Comparison of ENCODE assay signal across 1 cellular context in genomic region chr22:23433127-23434005, GRCh38.
TF ChIP-seq lines count a peak whose summit lies in the region.

No MANE protein-coding gene starts in this region.

TF ChIP-seq in HepG2, 621 proteins besides CTCF, POLR2A, EP300 and RAD21 (continued from another document):
- peak; percentile 87 for TF ChIP-seq ZNF687 (CRISPR knock-in tag; IDR thresholded peaks at IDR 0.05)
- 0 out of 2 replicates have a peak, but pooled peaks have one; percentile 7 for TF ChIP-seq NFYC (CRISPR knock-in tag; IDR thresholded peaks at IDR 0.05)
- TF ChIP-seq KLF12 (CRISPR knock-in tag; IDR thresholded peaks at IDR 0.05; ENCODE audit: borderline replicate concordance): peak; percentile 41; the same call in 1 of the 2 replicates
- 0 out of 2 replicates have a peak, but pooled peaks have one; percentile 35 for TF ChIP-seq BCL3 (CRISPR knock-in tag; IDR thresholded peaks at IDR 0.05)
- peak; percentile 62 for TF ChIP-seq ZFP91 (CRISPR knock-in tag; IDR thresholded peaks at IDR 0.05; ENCODE audit: borderline replicate concordance)
- 0 out of 2 replicates have a peak, but pooled peaks have one; percentile 21 for TF ChIP-seq GABPB1 (CRISPR knock-in tag; IDR thresholded peaks at IDR 0.05)
- 0 out of 2 replicates have a peak, but pooled peaks have one; percentile 10 for TF ChIP-seq ZSCAN31 (CRISPR knock-in tag; IDR thresholded peaks at IDR 0.05; ENCODE audit: low read depth)
- peak; percentile 64 to 70; a peak in 3 of 4 replicates for TF ChIP-seq HMGXB4 (CRISPR knock-in tag; IDR thresholded peaks at IDR 0.05; ENCODE audit: borderline replicate concordance in 1 of 2, low read depth in 1 of 2)
- peak; percentile 27; the same call in 1 of the 2 replicates for TF ChIP-seq PHF21A (CRISPR knock-in tag; IDR thresholded peaks at IDR 0.05)
- TF ChIP-seq HDAC1 (CRISPR knock-in tag; IDR thresholded peaks at IDR 0.05): peak; percentile 68
- TF ChIP-seq MYC (CRISPR knock-in tag; IDR thresholded peaks at IDR 0.05; ENCODE audit: borderline replicate concordance): peak; percentile 39; the same call in 1 of the 2 replicates
- 0 out of 2 replicates have a peak, but pooled peaks have one; percentile 32 for TF ChIP-seq CREB3 (CRISPR knock-in tag; IDR thresholded peaks at IDR 0.05)
- 0 out of 2 replicates have a peak, but pooled peaks have one; percentile 39 for TF ChIP-seq ZFP90 (CRISPR knock-in tag; IDR thresholded peaks at IDR 0.05; ENCODE audit: borderline replicate concordance)
- TF ChIP-seq TFAP4 (IDR thresholded peaks at IDR 0.05; ENCODE audit: borderline replicate concordance, low read depth): peak; percentile 59; the same call in 1 of the 2 replicates
- peak; percentile 93 for TF ChIP-seq ZBTB43 (CRISPR knock-in tag; conservative IDR thresholded peaks at IDR 0.05)
- 0 out of 2 replicates have a peak, but pooled peaks have one; percentile 20 for TF ChIP-seq CSRNP1 (CRISPR knock-in tag; IDR thresholded peaks at IDR 0.05)
- TF ChIP-seq PAXIP1 (CRISPR knock-in tag; conservative IDR thresholded peaks at IDR 0.05): peak; percentile 48
- peak; percentile 52 for TF ChIP-seq TBX2 (CRISPR knock-in tag; IDR thresholded peaks at IDR 0.05; ENCODE audit: borderline replicate concordance)
- peak; percentile 51; the same call in 1 of the 2 replicates for TF ChIP-seq NR2F6 (IDR thresholded peaks at IDR 0.05)
- peak; percentile 10; the same call in 1 of the 2 replicates for TF ChIP-seq NR2F6 (CRISPR knock-in tag; IDR thresholded peaks at IDR 0.05)
